ENCODE assay signal across 8 cellular contexts in the genomic region with DNA sequence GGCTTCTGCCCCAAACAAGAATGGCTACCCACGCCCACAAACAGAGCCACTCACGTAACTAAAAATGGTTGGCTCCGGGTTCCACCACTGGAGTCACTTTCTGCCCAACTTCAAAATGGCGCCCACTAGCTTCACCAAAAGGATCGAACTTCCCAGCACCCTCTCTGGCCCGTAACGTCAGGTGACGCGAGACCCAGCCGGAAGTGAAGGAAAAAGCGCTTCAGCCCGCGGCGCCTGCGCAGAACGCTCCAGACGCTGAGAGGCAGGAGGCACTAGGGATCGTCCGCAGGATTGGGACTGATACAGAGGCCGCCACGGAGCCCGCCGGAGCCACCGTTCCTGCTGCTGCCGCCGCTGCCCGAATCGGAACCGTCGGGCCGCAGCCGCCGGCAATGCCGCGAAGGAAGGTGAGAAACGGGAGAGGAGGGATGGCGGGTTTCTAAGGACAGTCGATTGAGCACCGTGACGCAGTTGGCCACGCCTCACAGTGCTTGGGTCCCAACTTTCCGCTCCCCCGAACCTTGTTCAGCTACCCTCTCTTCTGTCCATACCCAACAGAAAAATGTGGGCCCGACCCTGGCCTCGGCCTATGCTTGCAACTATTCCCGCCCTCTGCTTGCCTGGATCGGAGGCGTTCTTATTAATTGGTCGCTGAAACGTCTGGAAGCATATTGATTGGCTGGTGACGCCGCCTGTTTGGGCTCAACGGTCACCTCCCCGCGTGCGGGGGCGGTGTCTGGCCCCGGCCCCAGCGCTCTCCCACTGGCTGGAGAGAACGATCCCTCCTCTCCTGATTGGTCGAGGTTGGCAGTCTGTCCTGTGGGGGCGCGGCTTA. TPM values are rescaled to one million over a fixed set of nuclear protein-coding genes. Genes with fewer than 3 reads are reported as not detected.
DNase-seq lines count a peak whose midpoint lies in the region; ATAC-seq, FAIRE-seq and TF ChIP-seq lines count a peak whose summit lies in the region.

A gene (plus strand): TSS at position 239 of the 835 bp plus-strand sequence. CDS start 154 bp downstream, at position 393.

- no peaks in the 10 kb centered on the region for H3K9me2 ChIP-seq in Loucy (replicated peaks; ENCODE audit: low read depth, low read length)

- POLR2A ChIA-PET in naive thymus-derived CD8-positive, alpha-beta T cell (lab: Charles Lee), result interaction anchor here (0.5 to 6.3 kb wide), 28 partner anchors 10 to 596 kb away, joined by 3 to 63 read pairs (median 4); a partner anchor contains a TSS

- H4K20me1 ChIP-seq in Loucy (ENCODE audit: insufficient read depth, low read length, poor library complexity, severe bottlenecking), result peaks cover 41% of the 10 kb centered on the region

- peak; percentile 92 for FAIRE-seq in H54 (lab: Jason Lieb, UNC)

- H2AFZ ChIP-seq in Loucy (ENCODE audit: low read length), result peak within 1 kb of the TSS; percentile 59

- H3K27me3 Mint-ChIP-seq in naive thymus-derived CD8-positive, alpha-beta T cell, result no peaks in the 10 kb centered on the region

- H3K36me3 Mint-ChIP-seq in naive thymus-derived CD8-positive, alpha-beta T cell, result peaks cover 0 to 46% (median 7%) of the 10 kb centered on the region in 3 donors

- peak within 1 kb of the TSS; percentile 95 for H3K4me2 ChIP-seq in Loucy (ENCODE audit: low read depth, low read length, poor library complexity, severe bottlenecking)

- peak; percentile 65; the same call in 1 of the 2 replicates for TF ChIP-seq POLR2A in H54 (IDR thresholded peaks at IDR 0.05; ENCODE audit: low read depth, low read length)
- peak; percentile 91 for TF ChIP-seq POLR2A in Raji (IDR thresholded peaks at IDR 0.05; ENCODE audit: insufficient read depth, low read depth, low read length)

- no peaks in the 10 kb centered on the region for H3F3A ChIP-seq in Loucy (ENCODE audit: low read depth)

- H3K4me3 ChIP-seq in Loucy (ENCODE audit: low read length, poor library complexity, severe bottlenecking) (peak within 1 kb of the TSS; percentile 96), fibroblast of mammary gland (ENCODE audit: control insufficient read depth, low read depth, low read length) (peak within 1 kb of the TSS; percentile 98)

- peak within 1 kb of the TSS; percentile 90 to 99 (median 97) for H3K4me3 Mint-ChIP-seq in naive thymus-derived CD8-positive, alpha-beta T cell

- no peaks in the 10 kb centered on the region for H3K9me3 ChIP-seq in Loucy (ENCODE audit: insufficient read depth, low read depth, low read length)

- no peak for TF ChIP-seq CTCF in Loucy (conservative IDR thresholded peaks at IDR 0.05; ENCODE audit: low read length)
- TF ChIP-seq CTCF in fibroblast of mammary gland (conservative IDR thresholded peaks at IDR 0.05; ENCODE audit: control insufficient read depth, insufficient read depth, low read depth, low read length), result no peak

- peaks cover 55% of the 10 kb centered on the region for H3K79me2 ChIP-seq in Loucy (ENCODE audit: insufficient read depth, low read length)

- DNase-seq in EL (peak; percentile 100), H54 (ENCODE audit: insufficient read length, low spot score) (peak; percentile 98), fibroblast of mammary gland (ENCODE audit: low read depth) (peak; percentile 99)
- peak; percentile 98 for DNase-seq in activated T-helper 9 cell treated with anti-CD3 and anti-CD28 coated beads, Interleukin-2, amount 50 U/mL, for 16 hours (ENCODE audit: low read depth)
- peak; percentile 94 to 99 (median 99) for DNase-seq in naive thymus-derived CD8-positive, alpha-beta T cell
- peak; percentile 94 to 99 (median 98) for DNase-seq in stimulated activated naive CD4-positive, alpha-beta T cell (lab: John Stamatoyannopoulos, UW)

- H3K9me3 Mint-ChIP-seq in naive thymus-derived CD8-positive, alpha-beta T cell, result no peaks in the 10 kb centered on the region

- peak; percentile 84 to 85 for ATAC-seq in naive thymus-derived CD8-positive, alpha-beta T cell

- no peaks in the 10 kb centered on the region for H3K27me3 ChIP-seq in Loucy (ENCODE audit: insufficient read depth, low read length, poor library complexity, severe bottlenecking)

- peak within 1 kb of the TSS; percentile 99 for H3K9ac ChIP-seq in Loucy (ENCODE audit: low read depth, low read length, poor library complexity, severe bottlenecking)

- H3K36me3 ChIP-seq in Loucy (ENCODE audit: insufficient read depth, low read length), result peaks cover 20% of the 10 kb centered on the region; the same call in 1 of the 2 replicates

- H3K4me1 ChIP-seq in Loucy (ENCODE audit: insufficient read depth, low read length, poor library complexity, severe bottlenecking), result peaks cover 55% of the 10 kb centered on the region

- peak within 1 kb of the TSS; percentile 94 to 100 (median 98) for H3K27ac Mint-ChIP-seq in naive thymus-derived CD8-positive, alpha-beta T cell

- peaks cover 18 to 63% (median 53%) of the 10 kb centered on the region in 4 donors for H3K4me1 Mint-ChIP-seq in naive thymus-derived CD8-positive, alpha-beta T cell

RNA-seq across cellular contexts. Expression of the gene that starts here (rescaled TPM):
- total RNA-seq in naive thymus-derived CD8-positive, alpha-beta T cell, result 100 to 1,000 TPM; 120 TPM
- 10 to 100 TPM; 34.4 to 51.1 (median 39.2) TPM for polyA plus RNA-seq in naive thymus-derived CD8-positive, alpha-beta T cell

Comparison
In these comparisons a context has a peak if more than half of its experiments do, and no peak if none do; other contexts are left out.
1. Peak in every context shown above with its lines: DNase-seq, ATAC-seq and H3K4me3 ChIP-seq.